9 cellular contexts compared by ENCODE assay signal in genomic region chr5:179827684-179828083, GRCh38. TPM values are rescaled to one million over a fixed set of nuclear protein-coding genes. Genes with fewer than 3 reads are reported as not detected.
DNase-seq lines count a peak whose midpoint lies in the region; ATAC-seq and TF ChIP-seq lines count a peak whose summit lies in the region.
"Had no signal": no experiment of that assay in that cellular context is flagged by ENCODE, and none has a peak within 500 bp of the region (broad histone marks: within the 10 kb centered on the region; RNA-seq: fewer than 3 reads in every experiment).

No MANE protein-coding gene starts in this region.

- DNase-seq in mammary epithelial cell (peak; percentile 40), MCF 10A (ENCODE audit: unreplicated experiment) (no peak), lung (ENCODE audit: low spot score) (no peak), uterus (peak in 1 of 2 donors; percentile 52), immature natural killer cell (no peak), DMS79 treated with DMSO at 0.1 percent for 48 hours (lab: John Stamatoyannopoulos, UW) (no peak), anterior cingulate cortex (lab: John Stamatoyannopoulos, UW) (no peak)

- ATAC-seq in lung (ENCODE audit: insufficient read depth, low FRiP score) = peak; percentile 40

- TF ChIP-seq CTCF in mammary epithelial cell (conservative IDR thresholded peaks at IDR 0.05 in 1 of 2, IDR thresholded peaks at IDR 0.05 in 1 of 2; ENCODE audit: extremely low read depth in 1 of 2, insufficient read depth in 1 of 2, low read depth in 1 of 2, low read length in 2 of 2) (no peak), MCF 10A (IDR thresholded peaks at IDR 0.05; ENCODE audit: unreplicated experiment) (no peak), lung (IDR thresholded peaks at IDR 0.05; ENCODE audit: control extremely low read depth, extremely low read depth) (no peak), uterus (IDR thresholded peaks at IDR 0.05) (no peak)

- H3K27me3 Mint-ChIP-seq in MCF 10A (ENCODE audit: insufficient read depth, unreplicated experiment) (no peaks in the 10 kb centered on the region), immature natural killer cell (ENCODE audit: low read depth in 3 of 3) (peaks cover 8 to 11% (median 10%) of the 10 kb centered on the region in 3 donors)
- H3K27me3 Mint-ChIP-seq in activated naive CD4-positive, alpha-beta T cell treated with anti-CD3 and anti-CD28 coated beads, Interleukin-2, amount 50 U/mL, for 24 hours = no peaks in the 10 kb centered on the region

- H3K4me3 ChIP-seq in mammary epithelial cell (replicated peaks in 1 of 3; ENCODE audit: insufficient read depth in 1 of 3, low read depth in 2 of 3, low read length in 3 of 3) (no peak overlapping the region), lung (no peak overlapping the region), uterus (no peak overlapping the region)

- H3K9ac ChIP-seq in mammary epithelial cell (ENCODE audit: insufficient read depth, low read length) = no peak overlapping the region

- peaks cover 2% of the 10 kb centered on the region for H4K20me1 ChIP-seq in mammary epithelial cell (ENCODE audit: insufficient read depth, low read length)

- no peak for TF ChIP-seq POLR2A in uterus (IDR thresholded peaks at IDR 0.05)

- H3K27me3 ChIP-seq in mammary epithelial cell (ENCODE audit: insufficient read depth, low read length) (no peaks in the 10 kb centered on the region), lung (ENCODE audit: control insufficient read depth, insufficient read depth) (no peaks in the 10 kb centered on the region), uterus (no peaks in the 10 kb centered on the region)

- 76% methylated on average over 9 of the region's 9 CpGs for WGBS in mammary epithelial cell (ENCODE audit: low coverage, missing lambda C conversion rate)
- 50 to 67% methylated on average over 9 of the region's 9 CpGs for WGBS in lung, 2 donors

- BruUV-seq in mammary epithelial cell (replicated peaks; lab: Mats Ljungman, UMichigan) (no TSS peak), MCF 10A (replicated peaks; lab: Mats Ljungman, UMichigan) (no TSS peak)

- POLR2A ChIA-PET in MCF 10A (lab: Yijun Ruan, JAX) = interaction anchor here (0.9 to 1.3 kb wide), 2 partner anchors 9 to 64 kb away, joined by 4 read pairs; no protein-coding TSS in a partner anchor

- CTCF ChIA-PET in mammary epithelial cell (lab: Charles Lee; ENCODE audit: low non-redundant PET) = no interaction called here
- CTCF ChIA-PET in MCF 10A (lab: Yijun Ruan, JAX) = interaction anchor here (0.6 kb wide), 1 partner anchor 55 kb away, joined by 4 read pairs; no protein-coding TSS in a partner anchor

- dilution Hi-C loops in mammary epithelial cell (cut with HindIII; ENCODE audit: low sequenced_read_pairs) = loop anchor here (5.0 kb wide), 3 partner anchors 60 to 85 kb away; no protein-coding TSS in a partner anchor

- H3K79me2 ChIP-seq in mammary epithelial cell (ENCODE audit: insufficient read depth, low read length) = peaks cover 41% of the 10 kb centered on the region

- peaks cover 2% of the 10 kb centered on the region for H3K4me1 ChIP-seq in mammary epithelial cell (ENCODE audit: insufficient read depth, low read length)
- peaks cover 0 to 15% of the 10 kb centered on the region in 2 donors for H3K4me1 ChIP-seq in lung (ENCODE audit: control insufficient read depth in 2 of 2, insufficient read depth in 2 of 2, low read length in 2 of 2)
- H3K4me1 ChIP-seq in uterus = peaks cover 4 to 14% of the 10 kb centered on the region in 2 donors

- no peak overlapping the region for H2AFZ ChIP-seq in mammary epithelial cell (ENCODE audit: low read depth, low read length)

- intact Hi-C loops in mammary epithelial cell (cut with micrococcal nuclease) (no loop called here), MCF 10A (cut with micrococcal nuclease) (no loop called here), uterus (cut with DNase I; ENCODE audit: low total_unique reads) (no loop called here)

- H3K4me2 ChIP-seq in mammary epithelial cell (ENCODE audit: insufficient read depth, low read depth, low read length) = no peak overlapping the region

- H3K36me3 ChIP-seq in mammary epithelial cell (ENCODE audit: insufficient read depth, low read length) (peaks cover 29% of the 10 kb centered on the region), lung (ENCODE audit: control insufficient read depth in 2 of 2, insufficient read depth in 2 of 2, low read length in 2 of 2) (peaks cover 33 to 70% of the 10 kb centered on the region in 2 donors), uterus (no peaks in the 10 kb centered on the region)

- H3K36me3 Mint-ChIP-seq in MCF 10A (ENCODE audit: insufficient read depth, unreplicated experiment) (peaks cover 100% of the 10 kb centered on the region), immature natural killer cell (peaks cover 12 to 50% (median 13%) of the 10 kb centered on the region in 3 donors)
- H3K36me3 Mint-ChIP-seq in activated naive CD4-positive, alpha-beta T cell treated with anti-CD3 and anti-CD28 coated beads, Interleukin-2, amount 50 U/mL, for 24 hours = peaks cover 19% of the 10 kb centered on the region

- H3K9me3 Mint-ChIP-seq in MCF 10A (ENCODE audit: unreplicated experiment) (no peaks in the 10 kb centered on the region), immature natural killer cell (no peaks in the 10 kb centered on the region)
- H3K9me3 Mint-ChIP-seq in activated naive CD4-positive, alpha-beta T cell treated with anti-CD3 and anti-CD28 coated beads, Interleukin-2, amount 50 U/mL, for 24 hours = no peaks in the 10 kb centered on the region

- H3K4me3 Mint-ChIP-seq in MCF 10A (ENCODE audit: unreplicated experiment) (no peak overlapping the region), immature natural killer cell (no peak overlapping the region)
- H3K4me3 Mint-ChIP-seq in activated naive CD4-positive, alpha-beta T cell treated with anti-CD3 and anti-CD28 coated beads, Interleukin-2, amount 50 U/mL, for 24 hours = peak overlapping the region; percentile 15

- H3K9me3 ChIP-seq in mammary epithelial cell (replicated peaks; ENCODE audit: insufficient read depth, low read length) = no peaks in the 10 kb centered on the region
- no peaks in the 10 kb centered on the region for H3K9me3 ChIP-seq in lung (ENCODE audit: control insufficient read depth in 2 of 2, insufficient read depth in 1 of 2, low read length in 1 of 2)
- no peaks in the 10 kb centered on the region for H3K9me3 ChIP-seq in uterus

- in situ Hi-C loops in mammary epithelial cell (cut with MboI; ENCODE audit: low sequenced_read_pairs in 2 of 2) = no loop called here

- H3K27ac ChIP-seq in mammary epithelial cell (ENCODE audit: insufficient read depth, low read depth, low read length) (no peak overlapping the region), lung (ENCODE audit: low read depth in 1 of 2, low read length in 1 of 2) (peak overlapping the region in 1 of 2 donors; percentile 2), uterus (peak overlapping the region; percentile 37 to 69)

- H3K27ac Mint-ChIP-seq in MCF 10A (ENCODE audit: low read depth, unreplicated experiment) (no peak overlapping the region), immature natural killer cell (peak overlapping the region in 2 of 6 donors; percentile 17 to 51)
- peak overlapping the region; percentile 84 for H3K27ac Mint-ChIP-seq in activated naive CD4-positive, alpha-beta T cell treated with anti-CD3 and anti-CD28 coated beads, Interleukin-2, amount 50 U/mL, for 24 hours

- H3K4me1 Mint-ChIP-seq in MCF 10A (ENCODE audit: insufficient read depth, unreplicated experiment) (peaks cover 25% of the 10 kb centered on the region), immature natural killer cell (peaks cover 31 to 47% of the 10 kb centered on the region in 2 donors)
- peaks cover 40% of the 10 kb centered on the region for H3K4me1 Mint-ChIP-seq in activated naive CD4-positive, alpha-beta T cell treated with anti-CD3 and anti-CD28 coated beads, Interleukin-2, amount 50 U/mL, for 24 hours

RNA-seq across cellular contexts. Expression of gene SQSTM1, which starts 7.0 kb away (rescaled TPM):
- total RNA-seq in mammary epithelial cell = 100 to 1,000 TPM; 230 to 379 TPM
- 84.0 TPM for polyA plus RNA-seq in mammary epithelial cell
- polyA minus RNA-seq in mammary epithelial cell = 66.6 TPM
- 612 and 1,251 TPM in 2 replicates for total RNA-seq in MCF 10A (2022)
- total RNA-seq in lung = 100 to 1,000 TPM; 350 to 568 TPM
- 100 to 1,000 TPM; 298 to 394 TPM for polyA plus RNA-seq in lung
- total RNA-seq in uterus = 100 to 1,000 TPM in 3 of 4 donors, 10 to 100 TPM in 1; 94.7 to 874 (median 439) TPM
- 100 to 1,000 TPM; 256 to 292 (median 268) TPM for polyA plus RNA-seq in immature natural killer cell

RNA-seq across cellular contexts. Expression of gene MGAT4B, which starts 21.0 kb away (rescaled TPM):
- total RNA-seq in mammary epithelial cell (100 to 1,000 TPM in 1 of 2 donors, 10 to 100 TPM in 1; 88.0 to 143 TPM), MCF 10A (2022) (153 and 198 TPM in 2 replicates), lung (100 to 1,000 TPM in 1 of 2 donors, 10 to 100 TPM in 1; 73.2 to 154 TPM), uterus (10 to 100 TPM; 31.8 to 87.4 (median 66.4) TPM)
- polyA plus RNA-seq in mammary epithelial cell (157 TPM), lung (10 to 100 TPM; 65.0 to 91.7 TPM), immature natural killer cell (10 to 100 TPM in 2 of 3 donors, 1 to 10 TPM in 1; 8.7 to 16.3 (median 15.0) TPM)
- polyA minus RNA-seq in mammary epithelial cell = 181 TPM

RNA-seq across cellular contexts. Expression of gene MRNIP, which starts 30.9 kb away (rescaled TPM):
- total RNA-seq in mammary epithelial cell (10 to 100 TPM in 1 of 2 donors, 1 to 10 TPM in 1; 9.5 to 20.4 TPM), MCF 10A (2022) (40.3 and 42.8 TPM in 2 replicates), lung (10 to 100 TPM; 29.5 to 51.0 TPM), uterus (100 to 1,000 TPM in 1 of 4 donors, 10 to 100 TPM in 3; 16.8 to 138 (median 61.6) TPM)
- polyA plus RNA-seq in mammary epithelial cell (11.6 TPM), lung (10 to 100 TPM; 15.4 to 41.2 TPM), immature natural killer cell (1 to 10 TPM; 3.4 to 6.2 (median 4.2) TPM)
- 7.5 TPM for polyA minus RNA-seq in mammary epithelial cell

RNA-seq across cellular contexts. Expression of gene LTC4S, which starts 33.9 kb away (rescaled TPM):
- total RNA-seq in mammary epithelial cell = under 1 TPM; 0.50 to 0.82 TPM
- polyA plus RNA-seq in mammary epithelial cell = 0.29 TPM
- not detected for polyA minus RNA-seq in mammary epithelial cell
- total RNA-seq in MCF 10A (2022) = 2.1 and 2.2 TPM in 2 replicates
- 10 to 100 TPM in 1 of 2 donors, 1 to 10 TPM in 1; 4.0 to 25.3 TPM for total RNA-seq in lung
- polyA plus RNA-seq in lung = 10 to 100 TPM in 1 of 2 donors, 1 to 10 TPM in 1; 4.3 to 12.3 TPM
- total RNA-seq in uterus = 10 to 100 TPM in 2 of 4 donors, 1 to 10 TPM in 1, not detected in 1; 4.1 to 22.9 (median 13.6) TPM
- polyA plus RNA-seq in immature natural killer cell = 1 to 10 TPM; 2.3 to 5.8 (median 5.8) TPM
- total RNA-seq: Daoy had no signal
